Comparison of ENCODE assay signal across 12 cellular contexts in the genomic region with DNA sequence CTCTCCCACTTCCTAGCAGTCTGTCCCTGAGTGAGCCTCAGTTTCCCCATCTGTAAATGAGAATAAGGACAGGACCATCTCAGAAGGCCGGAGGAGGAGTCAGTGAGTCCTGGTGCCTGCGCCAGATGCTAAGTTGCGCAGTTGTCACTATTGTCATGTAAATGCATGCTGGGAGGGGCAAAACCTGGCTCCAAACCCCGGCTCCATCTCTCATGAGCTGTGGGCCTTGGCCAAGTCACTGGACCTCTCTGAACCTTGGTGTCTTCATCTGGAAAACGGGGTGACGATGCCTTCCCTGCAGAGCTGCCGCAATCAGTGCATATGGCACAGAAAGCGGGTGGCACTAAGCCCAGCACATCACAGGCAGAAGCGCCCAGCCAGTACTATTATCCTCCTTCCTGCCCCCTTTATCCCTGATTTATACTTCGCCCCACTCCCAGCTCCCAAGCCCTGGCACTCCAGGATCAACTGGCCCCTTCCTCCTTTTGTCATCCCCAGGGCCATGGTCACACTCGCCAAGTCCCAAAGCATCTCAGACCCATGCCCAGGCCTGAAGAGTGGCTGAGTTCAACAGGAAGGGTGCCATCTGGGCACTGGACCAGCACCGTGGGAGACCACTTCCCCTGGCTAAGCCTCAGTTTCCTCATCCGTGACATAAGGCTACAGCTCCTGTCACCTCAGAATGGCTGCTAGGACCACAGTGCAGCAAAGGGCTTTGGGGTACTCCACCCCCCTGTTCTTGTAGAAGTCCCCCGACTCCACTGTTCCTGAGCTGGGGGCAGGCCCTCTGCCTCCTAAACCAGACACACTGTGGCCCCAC. TPM values are rescaled to one million over a fixed set of nuclear protein-coding genes. Genes with fewer than 3 reads are reported as not detected.
DNase-seq lines count a peak whose midpoint lies in the region; FAIRE-seq and TF ChIP-seq lines count a peak whose summit lies in the region.
"Had no signal": no experiment of that assay in that cellular context is flagged by ENCODE, and none has a peak within 500 bp of the region (broad histone marks: within the 10 kb centered on the region; RNA-seq: fewer than 3 reads in every experiment).

No MANE protein-coding gene starts in this region.

- no peaks in the 10 kb centered on the region for H3K9me2 ChIP-seq in neural cell (ENCODE audit: insufficient read depth, low read length)

- H4K5ac ChIP-seq in H1 (ENCODE audit: insufficient read length, low read depth, low read length), result no peak overlapping the region

- no peaks in the 10 kb centered on the region for H3K36me3 Mint-ChIP-seq in activated T-helper 2 cell treated with anti-CD3 and anti-CD28 coated beads, Interferon-gamma antibody, Interleukin-2, Interleukin-4, amounts not matched to agents 10 μg/mL and 5 μg/mL and 100 μg/mL, durations not matched to agents 14 hours and 24 hours and 36 hours (ENCODE audit: low read depth)
- H3K36me3 Mint-ChIP-seq in activated CD4-positive, alpha-beta T cell treated with anti-CD3 and anti-CD28 coated beads, Interleukin-2, amount 10 ng/mL, durations not matched to agents 24 days and 14 days (ENCODE audit: low read depth), result no peaks in the 10 kb centered on the region

- H3K9ac ChIP-seq in BLaER1 treated with 17β-estradiol and CSF1 and Interleukin-3, amounts not matched to agents 10 nM and 100 nM, result peak overlapping the region in 4 of 11 experiments; percentile 22 to 52 (median 29); a peak in 4 of 22 replicates
- H3K9ac ChIP-seq in HUES64 (ENCODE audit: low read depth, low read length), result no peak overlapping the region
- H3K9ac ChIP-seq in H1 (replicated peaks in 1 of 4; ENCODE audit: extremely low read depth in 1 of 4, low read depth in 3 of 4, low read length in 3 of 4), result no peak overlapping the region
- H3K9ac ChIP-seq in neural cell (ENCODE audit: low read length), result peak overlapping the region; percentile 70

- H2BK20ac ChIP-seq in H1 (ENCODE audit: low read length), result no peak overlapping the region

- TF ChIP-seq POLR2A in H1 (IDR thresholded peaks at IDR 0.05; ENCODE audit: control extremely low read depth in 1 of 2, low read depth in 2 of 2, low read length in 2 of 2), result no peak

- FAIRE-seq in H1 (lab: Jason Lieb, UNC), result no peak

- H3K27me3 Mint-ChIP-seq in activated T-helper 2 cell treated with anti-CD3 and anti-CD28 coated beads, Interferon-gamma antibody, Interleukin-2, Interleukin-4, amounts not matched to agents 10 μg/mL and 5 μg/mL and 100 μg/mL, durations not matched to agents 14 hours and 24 hours and 36 hours (ENCODE audit: low read depth), result peaks cover 23% of the 10 kb centered on the region
- H3K27me3 Mint-ChIP-seq in activated CD4-positive, alpha-beta T cell treated with anti-CD3 and anti-CD28 coated beads, Interleukin-2, amount 10 ng/mL, durations not matched to agents 24 days and 14 days, result peaks cover 24% of the 10 kb centered on the region

- H4K8ac ChIP-seq in H1 (ENCODE audit: extremely low read depth, insufficient read depth, low read length), result no peak overlapping the region

- no peaks in the 10 kb centered on the region for H3K9me3 Mint-ChIP-seq in activated T-helper 2 cell treated with anti-CD3 and anti-CD28 coated beads, Interferon-gamma antibody, Interleukin-2, Interleukin-4, amounts not matched to agents 10 μg/mL and 5 μg/mL and 100 μg/mL, durations not matched to agents 14 hours and 24 hours and 36 hours
- H3K9me3 Mint-ChIP-seq in activated CD4-positive, alpha-beta T cell treated with anti-CD3 and anti-CD28 coated beads, Interleukin-2, amount 10 ng/mL, durations not matched to agents 24 days and 14 days, result no peaks in the 10 kb centered on the region

- peaks cover 10% of the 10 kb centered on the region for H3K4me1 Mint-ChIP-seq in activated T-helper 2 cell treated with anti-CD3 and anti-CD28 coated beads, Interferon-gamma antibody, Interleukin-2, Interleukin-4, amounts not matched to agents 10 μg/mL and 5 μg/mL and 100 μg/mL, durations not matched to agents 14 hours and 24 hours and 36 hours (ENCODE audit: low read depth)
- H3K4me1 Mint-ChIP-seq in activated CD4-positive, alpha-beta T cell treated with anti-CD3 and anti-CD28 coated beads, Interleukin-2, amount 10 ng/mL, durations not matched to agents 24 days and 14 days, result peaks cover 14% of the 10 kb centered on the region

- H2BK5ac ChIP-seq in H1 (ENCODE audit: low read depth, low read length), result no peak overlapping the region

- no peak overlapping the region for H3K56ac ChIP-seq in H1 (replicated peaks; ENCODE audit: insufficient read length, low read depth, low read length)

- H2AFZ ChIP-seq in H1 (ENCODE audit: low read length) (no peak overlapping the region), neural cell (ENCODE audit: low read depth, low read length) (no peak overlapping the region)

- H3K4me1 ChIP-seq in BLaER1 treated with 17β-estradiol and CSF1 and Interleukin-3, amounts not matched to agents 10 nM and 100 nM, result peaks cover 48 to 82% (median 73%) of the 10 kb centered on the region in 10 experiments
- H3K4me1 ChIP-seq in HUES64 (ENCODE audit: insufficient read depth, low read length), result peaks cover 25% of the 10 kb centered on the region
- peaks cover 0 to 37% (median 23%) of the 10 kb centered on the region in 4 experiments; a peak in 6 of 7 replicates for H3K4me1 ChIP-seq in H1 (replicated peaks in 1 of 4; ENCODE audit: control insufficient read depth in 3 of 4, insufficient read depth in 4 of 4, low read length in 3 of 4)

- peak overlapping the region; percentile 89; the same call in 1 of the 2 replicates for H2BK15ac ChIP-seq in H1 (ENCODE audit: low read length)

- H3K14ac ChIP-seq in H1 (ENCODE audit: insufficient read length), result no peak overlapping the region

- no peak overlapping the region for H3K4me3 Mint-ChIP-seq in activated T-helper 2 cell treated with anti-CD3 and anti-CD28 coated beads, Interferon-gamma antibody, Interleukin-2, Interleukin-4, amounts not matched to agents 10 μg/mL and 5 μg/mL and 100 μg/mL, durations not matched to agents 14 hours and 24 hours and 36 hours (ENCODE audit: low read depth)
- H3K4me3 Mint-ChIP-seq in activated CD4-positive, alpha-beta T cell treated with anti-CD3 and anti-CD28 coated beads, Interleukin-2, amount 10 ng/mL, durations not matched to agents 24 days and 14 days, result no peak overlapping the region

- WGBS in HUES64, result 61% methylated on average over 14 of the region's 14 CpGs
- 76% methylated on average over 14 of the region's 14 CpGs; no CpG with 5 or more reads in 1 of the 2 experiments for whole genome bisulfite sequencing in H1 (ENCODE audit: extremely low coverage in 1 of 2, insufficient coverage in 1 of 2, insufficient read length in 1 of 2, insufficient replicate concordance in 2 of 2, low coverage in 1 of 2, low lambda C conversion rate in 2 of 2, missing lambda C conversion rate in 1 of 2), 2 experiments

- H3K79me2 ChIP-seq in H1 (ENCODE audit: control insufficient read depth in 1 of 2, insufficient read depth in 2 of 2, low read length in 2 of 2) (no peaks in the 10 kb centered on the region), neural cell (replicated peaks; ENCODE audit: insufficient read depth, low read length) (no peaks in the 10 kb centered on the region)

- TF ChIP-seq EP300 in H1 (IDR thresholded peaks at IDR 0.05; ENCODE audit: borderline replicate concordance in 1 of 2, low read depth in 2 of 2, low read length in 2 of 2), result no peak
- TF ChIP-seq EP300 in neural cell (conservative IDR thresholded peaks at IDR 0.05; ENCODE audit: poor library complexity, severe bottlenecking), result no peak

- H2BK120ac ChIP-seq in H1 (replicated peaks; ENCODE audit: low read depth, low read length), result no peak overlapping the region

- peaks cover 0 to 64% (median 10%) of the 10 kb centered on the region in 11 experiments; a peak in 17 of 22 replicates for H3K27me3 ChIP-seq in BLaER1 treated with 17β-estradiol and CSF1 and Interleukin-3, amounts not matched to agents 10 nM and 100 nM
- H3K27me3 ChIP-seq in HUES64 (ENCODE audit: insufficient read depth, low read length) (peaks cover 29% of the 10 kb centered on the region), H1 (replicated peaks in 1 of 4; ENCODE audit: control insufficient read depth in 3 of 4, extremely low read depth in 1 of 4, insufficient read depth in 3 of 4, low read length in 3 of 4) (peaks cover 0 to 31% (median 20%) of the 10 kb centered on the region in 4 experiments; a peak in 5 of 7 replicates), neural cell (ENCODE audit: insufficient read depth, low read depth, low read length) (no peaks in the 10 kb centered on the region)

- peak overlapping the region; percentile 59; the same call in 1 of the 2 replicates for H2AK5ac ChIP-seq in H1 (ENCODE audit: low read depth, low read length)

- no peak for TF ChIP-seq CTCF in H1 (IDR thresholded peaks at IDR 0.05; ENCODE audit: control extremely low read depth in 1 of 3, insufficient read depth in 1 of 3, low read depth in 1 of 3, low read length in 3 of 3)
- TF ChIP-seq CTCF in neural cell (IDR thresholded peaks at IDR 0.05; ENCODE audit: poor library complexity, severe bottlenecking), result no peak

- H3K4ac ChIP-seq in H1 (replicated peaks; ENCODE audit: insufficient read length, low read depth, low read length), result no peak overlapping the region

- no peak for DNase-seq in H1 (ENCODE audit: low read depth in 1 of 2, low spot score in 2 of 2)
- DNase-seq in activated T-helper 2 cell treated with anti-CD3 and anti-CD28 coated beads, Interferon-gamma antibody, Interleukin-2, Interleukin-4, amounts not matched to agents 10 μg/mL and 5 μg/mL and 100 μg/mL, durations not matched to agents 14 hours and 24 hours and 36 hours (ENCODE audit: low spot score), result no peak
- no peak for DNase-seq in COLO829 (ENCODE audit: low spot score)
- DNase-seq in activated CD4-positive, alpha-beta T cell treated with anti-CD3 and anti-CD28 coated beads, Interleukin-2, amount 10 ng/mL, durations not matched to agents 24 days and 14 days, result no peak
- no peak for DNase-seq in stimulated activated CD4-positive, alpha-beta T cell treated with anti-CD3 and anti-CD28 coated beads, Interleukin-4, amount 100 ng/mL, for 4 hours
- DNase-seq: activated CD4-positive, alpha-beta T cell treated with anti-CD3 and anti-CD28 coated beads for 1 hour had no signal

- TF ChIP-seq RAD21 in H1 (IDR thresholded peaks at IDR 0.05 in 1 of 2, conservative IDR thresholded peaks at IDR 0.05 in 1 of 2; ENCODE audit: low read depth in 2 of 2, low read length in 2 of 2), result no peak
- TF ChIP-seq RAD21 in neural cell (conservative IDR thresholded peaks at IDR 0.05), result no peak

- peaks cover 17% of the 10 kb centered on the region; the same call in 1 of the 2 replicates for H3K23me2 ChIP-seq in H1 (ENCODE audit: low read depth, low read length)

- no peaks in the 10 kb centered on the region; the same call in 1 of the 2 replicates for H3K79me1 ChIP-seq in H1 (ENCODE audit: low read depth, low read length)

- H2BK12ac ChIP-seq in H1 (ENCODE audit: low read depth, low read length), result peak overlapping the region; percentile 55; the same call in 1 of the 2 replicates

- no peak overlapping the region for H4K91ac ChIP-seq in H1 (replicated peaks; ENCODE audit: insufficient read length, low read length)

- no peak overlapping the region; the same call in 1 of the 2 replicates for H3K18ac ChIP-seq in H1 (ENCODE audit: extremely low read depth, low read length)

- H3K27ac ChIP-seq in BLaER1 treated with 17β-estradiol and CSF1 and Interleukin-3, amounts not matched to agents 10 nM and 100 nM, result no peak overlapping the region
- H3K27ac ChIP-seq in HUES64 (ENCODE audit: low read depth, low read length) (no peak overlapping the region), H1 (ENCODE audit: low read depth, low read length) (no peak overlapping the region), neural cell (ENCODE audit: low read length) (no peak overlapping the region)
- H3K27ac ChIP-seq: left lung had no signal

- H3K9me3 ChIP-seq in BLaER1 treated with 17β-estradiol and CSF1 and Interleukin-3, amounts not matched to agents 10 nM and 100 nM (replicated peaks in 1 of 11), result no peaks in the 10 kb centered on the region
- H3K9me3 ChIP-seq in HUES64 (ENCODE audit: insufficient read depth, low read depth, low read length), result no peaks in the 10 kb centered on the region
- no peaks in the 10 kb centered on the region for H3K9me3 ChIP-seq in H1 (ENCODE audit: insufficient read depth in 2 of 2, low read depth in 1 of 2, low read length in 1 of 2)
- H3K9me3 ChIP-seq in neural cell (ENCODE audit: low read length), result no peaks in the 10 kb centered on the region
- H3K9me3 ChIP-seq: left lung had no signal

- CTCF ChIA-PET in H1 (lab: Charles Lee; ENCODE audit: partially characterized antibody), result interaction anchor here (1.0 to 7.5 kb wide), 6 partner anchors 9 to 58 kb away, joined by 4 to 60 read pairs (median 6); no protein-coding TSS in a partner anchor

- H3F3A ChIP-seq in neural cell (ENCODE audit: insufficient read depth, low read length, poor library complexity, severe bottlenecking), result no peaks in the 10 kb centered on the region

- H3K23ac ChIP-seq in H1 (ENCODE audit: insufficient read length), result no peak overlapping the region

- H3K4me2 ChIP-seq in BLaER1 treated with 17β-estradiol and CSF1 and Interleukin-3, amounts not matched to agents 10 nM and 100 nM, result peak overlapping the region; percentile 19 to 98 (median 96); a peak in 20 of 22 replicates
- H3K4me2 ChIP-seq in H1 (ENCODE audit: insufficient read depth in 1 of 2, low read depth in 2 of 2, low read length in 2 of 2), result peak overlapping the region; percentile 87 to 97
- H3K4me2 ChIP-seq in neural cell (ENCODE audit: low read length), result no peak overlapping the region

- no peak overlapping the region for H3K27ac Mint-ChIP-seq in activated T-helper 2 cell treated with anti-CD3 and anti-CD28 coated beads, Interferon-gamma antibody, Interleukin-2, Interleukin-4, amounts not matched to agents 10 μg/mL and 5 μg/mL and 100 μg/mL, durations not matched to agents 14 hours and 24 hours and 36 hours
- no peak overlapping the region for H3K27ac Mint-ChIP-seq in activated CD4-positive, alpha-beta T cell treated with anti-CD3 and anti-CD28 coated beads, Interleukin-2, amount 10 ng/mL, durations not matched to agents 24 days and 14 days

- intact Hi-C loops in activated T-helper 2 cell treated with anti-CD3 and anti-CD28 coated beads, Interferon-gamma antibody, Interleukin-2, Interleukin-4, amounts not matched to agents 10 μg/mL and 5 μg/mL and 100 μg/mL, durations not matched to agents 14 hours and 24 hours and 36 hours (cut with micrococcal nuclease), result no loop called here
- intact Hi-C loops in activated CD4-positive, alpha-beta T cell treated with anti-CD3 and anti-CD28 coated beads, Interleukin-2, amount 10 ng/mL, durations not matched to agents 24 days and 14 days (cut with micrococcal nuclease), result no loop called here

- no peaks in the 10 kb centered on the region for H3K36me3 ChIP-seq in BLaER1 treated with 17β-estradiol and CSF1 and Interleukin-3, amounts not matched to agents 10 nM and 100 nM
- no peaks in the 10 kb centered on the region for H3K36me3 ChIP-seq in HUES64 (ENCODE audit: insufficient read depth, low read length)
- no peaks in the 10 kb centered on the region for H3K36me3 ChIP-seq in H1 (ENCODE audit: control insufficient read depth in 2 of 4, insufficient read depth in 4 of 4, low read length in 3 of 4)
- H3K36me3 ChIP-seq in neural cell (ENCODE audit: insufficient read depth, low read length), result no peaks in the 10 kb centered on the region
- H3K36me3 ChIP-seq: left lung had no signal

- POLR2A ChIA-PET in H1 (lab: Charles Lee; ENCODE audit: partially characterized antibody), result interaction anchor here (0.8 to 1.3 kb wide), 6 partner anchors 8 to 111 kb away, joined by 3 to 4 read pairs (median 4); partner anchors contain the start of gene NOL9

- H3K4me3 ChIP-seq in BLaER1 treated with 17β-estradiol and CSF1 and Interleukin-3, amounts not matched to agents 10 nM and 100 nM, result peak overlapping the region in 1 of 10 experiments; percentile 47; a peak in 1 of 20 replicates
- H3K4me3 ChIP-seq in HUES64 (ENCODE audit: low read length) (peak overlapping the region; percentile 56; the same call in 1 of the 2 replicates), H1 (ENCODE audit: extremely low read depth in 1 of 4, insufficient read depth in 2 of 4, low read depth in 3 of 4, low read length in 4 of 4) (peak overlapping the region in 3 of 4 experiments; percentile 14 to 82 (median 57); a peak in 5 of 8 replicates), neural cell (ENCODE audit: low read length) (peak overlapping the region; percentile 77)

- H4K20me1 ChIP-seq in BLaER1 treated with 17β-estradiol and CSF1 and Interleukin-3, amounts not matched to agents 10 nM and 100 nM, result peaks cover 0 to 66% (median 10%) of the 10 kb centered on the region in 11 experiments; a peak in 10 of 22 replicates
- H4K20me1 ChIP-seq in H1 (replicated peaks in 1 of 2; ENCODE audit: control insufficient read depth in 1 of 2, insufficient read depth in 2 of 2, low read length in 2 of 2), result peaks cover 4% of the 10 kb centered on the region in 2 experiments
- no peaks in the 10 kb centered on the region for H4K20me1 ChIP-seq in neural cell (ENCODE audit: insufficient read depth)

RNA-seq across cellular contexts. Expression of gene PLEKHG5, which starts 4.3 kb away (rescaled TPM):
- polyA plus RNA-seq in HUES64 (2013, experiment 1 of 2), result 7.3 TPM
- 9.9 TPM for polyA plus RNA-seq in HUES64 (2013, experiment 2 of 2)
- total RNA-seq in H1 (2021; fragmentation: NEBNext Ultra II Directional; extraction: Animal tissue kit (Norgen Biotek cat#: 25700)), result 12.5 and 13.8 TPM in 2 replicates
- polyA plus RNA-seq in H1 (2011; rRNA removed) (10.4 and 16.8 TPM in 2 replicates), neural cell (24.0 and 28.8 TPM in 2 replicates)
- 12.2 TPM for polyA plus RNA-seq in H1 (2011; cell fraction: cytosol; rRNA removed)
- 72.0 TPM for polyA plus RNA-seq in H1 (2011; cell fraction: nucleus; rRNA removed)
- polyA plus RNA-seq in H1 (2012, experiment 1 of 2), result 8.2 to 19.5 TPM (median 15.5 TPM) in 4 replicates
- 7.7 TPM for polyA plus RNA-seq in H1 (2012, experiment 2 of 2)
- polyA plus RNA-seq in H1 (2013, experiment 1 of 2), result 12.4 TPM
- 11.4 TPM for polyA plus RNA-seq in H1 (2013, experiment 2 of 2)
- polyA minus RNA-seq in H1 (2011; rRNA and poly(A)+ RNA removed), result 4.7 TPM in 2 replicates
- 6.5 TPM for polyA minus RNA-seq in H1 (2011; cell fraction: cytosol; rRNA and poly(A)+ RNA removed)
- 14.6 TPM for polyA minus RNA-seq in H1 (2011; cell fraction: nucleus; rRNA and poly(A)+ RNA removed)
- 24.1 and 25.4 TPM in 2 replicates for polyA minus RNA-seq in neural cell
- total RNA-seq in activated T-helper 2 cell treated with anti-CD3 and anti-CD28 coated beads, Interferon-gamma antibody, Interleukin-2, Interleukin-4, amounts not matched to agents 10 μg/mL and 5 μg/mL and 100 μg/mL, durations not matched to agents 14 hours and 24 hours and 36 hours, result 1.1 and 1.6 TPM in 2 replicates
- total RNA-seq in activated CD4-positive, alpha-beta T cell treated with anti-CD3 and anti-CD28 coated beads, Interleukin-2, amount 10 ng/mL, durations not matched to agents 24 days and 14 days, result 1.3 and 1.9 TPM in 2 replicates

RNA-seq across cellular contexts. Expression of gene TNFRSF25, which starts 29.8 kb away (rescaled TPM):
- 7.2 TPM for polyA plus RNA-seq in HUES64 (2013, experiment 1 of 2)
- 9.2 TPM for polyA plus RNA-seq in HUES64 (2013, experiment 2 of 2)
- 9.3 and 10.7 TPM in 2 replicates for total RNA-seq in H1 (2021; fragmentation: NEBNext Ultra II Directional; extraction: Animal tissue kit (Norgen Biotek cat#: 25700))
- polyA plus RNA-seq in H1 (2011; rRNA removed) (19.5 and 26.1 TPM in 2 replicates), neural cell (52.2 and 68.5 TPM in 2 replicates)
- polyA plus RNA-seq in H1 (2011; cell fraction: cytosol; rRNA removed), result 20.6 TPM
- 116 TPM for polyA plus RNA-seq in H1 (2011; cell fraction: nucleus; rRNA removed)
- 7.8 to 20.0 TPM (median 18.8 TPM) in 4 replicates for polyA plus RNA-seq in H1 (2012, experiment 1 of 2)
- polyA plus RNA-seq in H1 (2012, experiment 2 of 2), result 8.1 TPM
- polyA plus RNA-seq in H1 (2013, experiment 1 of 2), result 11.1 TPM
- polyA plus RNA-seq in H1 (2013, experiment 2 of 2), result 9.8 TPM
- 3.1 and 3.9 TPM in 2 replicates for polyA minus RNA-seq in H1 (2011; rRNA and poly(A)+ RNA removed)
- 4.1 TPM for polyA minus RNA-seq in H1 (2011; cell fraction: cytosol; rRNA and poly(A)+ RNA removed)
- polyA minus RNA-seq in H1 (2011; cell fraction: nucleus; rRNA and poly(A)+ RNA removed), result 9.6 TPM
- polyA minus RNA-seq in neural cell, result 8.0 and 10.0 TPM in 2 replicates
- 88.0 and 89.7 TPM in 2 replicates for total RNA-seq in activated T-helper 2 cell treated with anti-CD3 and anti-CD28 coated beads, Interferon-gamma antibody, Interleukin-2, Interleukin-4, amounts not matched to agents 10 μg/mL and 5 μg/mL and 100 μg/mL, durations not matched to agents 14 hours and 24 hours and 36 hours
- 139 and 146 TPM in 2 replicates for total RNA-seq in activated CD4-positive, alpha-beta T cell treated with anti-CD3 and anti-CD28 coated beads, Interleukin-2, amount 10 ng/mL, durations not matched to agents 24 days and 14 days

RNA-seq across cellular contexts. Expression of gene NOL9, which starts 58.6 kb away (rescaled TPM):
- 14.4 TPM for polyA plus RNA-seq in HUES64 (2013, experiment 1 of 2)
- polyA plus RNA-seq in HUES64 (2013, experiment 2 of 2), result 14.4 TPM
- total RNA-seq in H1 (2021; fragmentation: NEBNext Ultra II Directional; extraction: Animal tissue kit (Norgen Biotek cat#: 25700)), result 38.1 and 42.9 TPM in 2 replicates
- polyA plus RNA-seq in H1 (2011; rRNA removed) (11.6 and 17.1 TPM in 2 replicates), neural cell (25.4 and 30.7 TPM in 2 replicates)
- 14.3 TPM for polyA plus RNA-seq in H1 (2011; cell fraction: cytosol; rRNA removed)
- polyA plus RNA-seq in H1 (2011; cell fraction: nucleus; rRNA removed), result 13.0 TPM
- polyA plus RNA-seq in H1 (2012, experiment 1 of 2), result 7.7 to 13.4 TPM (median 9.7 TPM) in 4 replicates
- 3.5 TPM for polyA plus RNA-seq in H1 (2012, experiment 2 of 2)
- polyA plus RNA-seq in H1 (2013, experiment 1 of 2), result 14.9 TPM
- 14.8 TPM for polyA plus RNA-seq in H1 (2013, experiment 2 of 2)
- polyA minus RNA-seq in H1 (2011; rRNA and poly(A)+ RNA removed), result 30.9 and 33.2 TPM in 2 replicates
- 20.6 TPM for polyA minus RNA-seq in H1 (2011; cell fraction: cytosol; rRNA and poly(A)+ RNA removed)
- polyA minus RNA-seq in H1 (2011; cell fraction: nucleus; rRNA and poly(A)+ RNA removed), result 40.2 TPM
- polyA minus RNA-seq in neural cell, result 42.4 and 44.6 TPM in 2 replicates
- 43.4 and 50.0 TPM in 2 replicates for total RNA-seq in activated T-helper 2 cell treated with anti-CD3 and anti-CD28 coated beads, Interferon-gamma antibody, Interleukin-2, Interleukin-4, amounts not matched to agents 10 μg/mL and 5 μg/mL and 100 μg/mL, durations not matched to agents 14 hours and 24 hours and 36 hours
- total RNA-seq in activated CD4-positive, alpha-beta T cell treated with anti-CD3 and anti-CD28 coated beads, Interleukin-2, amount 10 ng/mL, durations not matched to agents 24 days and 14 days, result 54.7 and 59.2 TPM in 2 replicates

RNA-seq across cellular contexts. Expression of gene TAS1R1, which starts 59.4 kb away (rescaled TPM):
- not detected for polyA plus RNA-seq in HUES64 (2013, experiment 1 of 2)
- not detected for polyA plus RNA-seq in HUES64 (2013, experiment 2 of 2)
- total RNA-seq in H1 (2021; fragmentation: NEBNext Ultra II Directional; extraction: Animal tissue kit (Norgen Biotek cat#: 25700)), result 0.13 TPM in 1 of 2 replicates, not detected in the other
- polyA plus RNA-seq in H1 (2011; rRNA removed), result 0.17 and 0.26 TPM in 2 replicates
- polyA plus RNA-seq in H1 (2011; cell fraction: cytosol; rRNA removed), result 0.06 TPM
- 0.14 TPM for polyA plus RNA-seq in H1 (2011; cell fraction: nucleus; rRNA removed)
- polyA plus RNA-seq in H1 (2012, experiment 1 of 2), result 0.08 to 0.11 TPM in 2 of 4 replicates, not detected in the others
- not detected for polyA plus RNA-seq in H1 (2012, experiment 2 of 2)
- 0.04 TPM for polyA plus RNA-seq in H1 (2013, experiment 1 of 2)
- polyA plus RNA-seq in H1 (2013, experiment 2 of 2), result 0.04 TPM
- 0.29 TPM in 1 of 2 replicates, not detected in the other for polyA minus RNA-seq in H1 (2011; rRNA and poly(A)+ RNA removed)
- not detected for polyA minus RNA-seq in H1 (2011; cell fraction: cytosol; rRNA and poly(A)+ RNA removed)
- polyA minus RNA-seq in H1 (2011; cell fraction: nucleus; rRNA and poly(A)+ RNA removed), result not detected
- polyA plus RNA-seq in neural cell, result not detected in 2 replicates
- polyA minus RNA-seq in neural cell, result not detected in 2 replicates
- not detected in 2 replicates for total RNA-seq in activated T-helper 2 cell treated with anti-CD3 and anti-CD28 coated beads, Interferon-gamma antibody, Interleukin-2, Interleukin-4, amounts not matched to agents 10 μg/mL and 5 μg/mL and 100 μg/mL, durations not matched to agents 14 hours and 24 hours and 36 hours
- total RNA-seq in activated CD4-positive, alpha-beta T cell treated with anti-CD3 and anti-CD28 coated beads, Interleukin-2, amount 10 ng/mL, durations not matched to agents 24 days and 14 days, result not detected in 2 replicates
- total RNA-seq: esophagus mucosa, left lung, sciatic nerve had no signal
